ENCODE assay signal across 15 cellular contexts in genomic region chr16:24174977-24175376, GRCh38.
DNase-seq lines count a peak whose midpoint lies in the region; ATAC-seq and TF ChIP-seq lines count a peak whose summit lies in the region.
"Had no signal": no experiment of that assay in that cellular context is flagged by ENCODE, and none has a peak within 500 bp of the region (broad histone marks: within the 10 kb centered on the region; RNA-seq: fewer than 3 reads in every experiment).

No MANE protein-coding gene starts in this region.

- H3K4me1 ChIP-seq in GM23338 (ENCODE audit: insufficient read depth) = no peaks in the 10 kb centered on the region
- H3K4me1 ChIP-seq in suprapubic skin = no peaks in the 10 kb centered on the region
- H3K4me1 ChIP-seq: A549 had no signal

- ATAC-seq in GM23338 = no peak
- ATAC-seq: A549; CD8-positive, alpha-beta T cell; HCT116 had no signal

- H3K4me3 ChIP-seq in GM23338 (no peak overlapping the region), suprapubic skin (no peak overlapping the region)
- H3K4me3 ChIP-seq: A549 had no signal

- 63% methylated on average over 3 of the region's 3 CpGs for WGBS in suprapubic skin

- no peaks in the 10 kb centered on the region for H3K9me3 Mint-ChIP-seq in GM23338
- H3K9me3 Mint-ChIP-seq: CD14-positive monocyte; CD8-positive, alpha-beta T cell had no signal

- H3K79me2 ChIP-seq in GM23338 (replicated peaks; ENCODE audit: insufficient read depth) = no peaks in the 10 kb centered on the region

- H3K27me3 ChIP-seq in GM23338 (ENCODE audit: insufficient read depth) = no peaks in the 10 kb centered on the region
- no peaks in the 10 kb centered on the region for H3K27me3 ChIP-seq in suprapubic skin

- TF ChIP-seq CTCF in GM23338 (conservative IDR thresholded peaks at IDR 0.05; ENCODE audit: low read depth in 2 of 2) (no peak), suprapubic skin (IDR thresholded peaks at IDR 0.05) (no peak)

- TF ChIP-seq EP300 in suprapubic skin (IDR thresholded peaks at IDR 0.05) = no peak

- no peaks in the 10 kb centered on the region for H3K36me3 Mint-ChIP-seq in GM23338 (ENCODE audit: low read depth)

- H3F3A ChIP-seq in GM23338 (replicated peaks; ENCODE audit: low read depth) = no peaks in the 10 kb centered on the region

- peaks cover 1% of the 10 kb centered on the region for H3K27me3 Mint-ChIP-seq in GM23338 (ENCODE audit: insufficient read depth, low read depth, poor library complexity)

- peak overlapping the region; percentile 19; the same call in 1 of the 2 replicates for H3K27ac Mint-ChIP-seq in GM23338
- H3K27ac Mint-ChIP-seq: CD8-positive, alpha-beta T cell had no signal

- H3K36me3 ChIP-seq in GM23338 (ENCODE audit: insufficient read depth) = no peaks in the 10 kb centered on the region
- no peaks in the 10 kb centered on the region for H3K36me3 ChIP-seq in suprapubic skin

- TF ChIP-seq POLR2A in suprapubic skin (IDR thresholded peaks at IDR 0.05) = no peak

- H3K4me3 Mint-ChIP-seq in GM23338 = no peak overlapping the region
- H3K4me3 Mint-ChIP-seq: CD14-positive monocyte; CD8-positive, alpha-beta T cell had no signal

- H2AFZ ChIP-seq in GM23338 = no peak overlapping the region

- no peaks in the 10 kb centered on the region for H3K9me3 ChIP-seq in suprapubic skin
- H3K9me3 ChIP-seq: A549 had no signal

- no peak for DNase-seq in GM23338 (ENCODE audit: low spot score)
- DNase-seq in caudate nucleus (lab: John Stamatoyannopoulos, UW) = peak in 7 of 61 donors; percentile 4 to 43 (median 17)
- peak; percentile 24 for DNase-seq in foreskin melanocyte
- DNase-seq in suprapubic skin (ENCODE audit: low spot score in 2 of 2) = no peak
- DNase-seq in NK-92 (lab: John Stamatoyannopoulos, UW; ENCODE audit: unreplicated experiment) = no peak
- no peak for DNase-seq in ecto neural progenitor cell (ENCODE audit: low spot score)
- DNase-seq: CD8-positive, alpha-beta T cell; COR-L47; DMS153; GF-D8; IMR-90 had no signal

- no peak overlapping the region for H3K4me2 ChIP-seq in GM23338
- H3K4me2 ChIP-seq: A549 had no signal

- H3K9me2 ChIP-seq in GM23338 (ENCODE audit: insufficient read depth) = no peaks in the 10 kb centered on the region

- H3K4me1 Mint-ChIP-seq in GM23338 = peaks cover 2% of the 10 kb centered on the region
- H3K4me1 Mint-ChIP-seq: CD14-positive monocyte had no signal

- H4K20me1 ChIP-seq in GM23338 (replicated peaks; ENCODE audit: insufficient read depth) = no peaks in the 10 kb centered on the region

- H3K27ac ChIP-seq in GM23338 (ENCODE audit: low read depth) (no peak overlapping the region), caudate nucleus (ENCODE audit: low read depth, low read length) (peak overlapping the region; percentile 65), temporal lobe (ENCODE audit: low read depth, low read length) (peak overlapping the region; percentile 45), suprapubic skin (no peak overlapping the region)
- H3K27ac ChIP-seq: A549 had no signal

TF ChIP-seq in GM23338, 12 proteins besides CTCF, POLR2A, EP300 and RAD21 (continues in another document):
- TF ChIP-seq NANOG (IDR thresholded peaks at IDR 0.05; ENCODE audit: borderline replicate concordance) (no peak), EZH2phosphoT487 (IDR thresholded peaks at IDR 0.05; ENCODE audit: unreplicated experiment) (no peak), JUNB (IDR thresholded peaks at IDR 0.05; ENCODE audit: unreplicated experiment) (no peak), ZNF462 (CRISPR knock-in tag; IDR thresholded peaks at IDR 0.05) (no peak), CREB1 (CRISPR knock-in tag; IDR thresholded peaks at IDR 0.05; ENCODE audit: low read depth) (no peak), STAT1 (IDR thresholded peaks at IDR 0.05; ENCODE audit: unreplicated experiment) (no peak), ZNF114 (CRISPR knock-in tag; IDR thresholded peaks at IDR 0.05) (no peak), EZH2 (IDR thresholded peaks at IDR 0.05; ENCODE audit: low read depth, unreplicated experiment) (no peak), ZNF331 (CRISPR knock-in tag; IDR thresholded peaks at IDR 0.05; ENCODE audit: low read depth) (no peak), REST (IDR thresholded peaks at IDR 0.05; ENCODE audit: unreplicated experiment) (no peak), POLR2AphosphoS5 (IDR thresholded peaks at IDR 0.05; ENCODE audit: low read depth) (no peak)

Comparison
In these comparisons a context has a peak if more than half of its experiments do, and no peak if none do; other contexts are left out.
1. H3K27ac ChIP-seq: peak in caudate nucleus (single experiment) and temporal lobe (single experiment); none in GM23338 (single experiment) and suprapubic skin (single experiment).